2 cellular contexts compared by ENCODE assay signal in the genomic region with DNA sequence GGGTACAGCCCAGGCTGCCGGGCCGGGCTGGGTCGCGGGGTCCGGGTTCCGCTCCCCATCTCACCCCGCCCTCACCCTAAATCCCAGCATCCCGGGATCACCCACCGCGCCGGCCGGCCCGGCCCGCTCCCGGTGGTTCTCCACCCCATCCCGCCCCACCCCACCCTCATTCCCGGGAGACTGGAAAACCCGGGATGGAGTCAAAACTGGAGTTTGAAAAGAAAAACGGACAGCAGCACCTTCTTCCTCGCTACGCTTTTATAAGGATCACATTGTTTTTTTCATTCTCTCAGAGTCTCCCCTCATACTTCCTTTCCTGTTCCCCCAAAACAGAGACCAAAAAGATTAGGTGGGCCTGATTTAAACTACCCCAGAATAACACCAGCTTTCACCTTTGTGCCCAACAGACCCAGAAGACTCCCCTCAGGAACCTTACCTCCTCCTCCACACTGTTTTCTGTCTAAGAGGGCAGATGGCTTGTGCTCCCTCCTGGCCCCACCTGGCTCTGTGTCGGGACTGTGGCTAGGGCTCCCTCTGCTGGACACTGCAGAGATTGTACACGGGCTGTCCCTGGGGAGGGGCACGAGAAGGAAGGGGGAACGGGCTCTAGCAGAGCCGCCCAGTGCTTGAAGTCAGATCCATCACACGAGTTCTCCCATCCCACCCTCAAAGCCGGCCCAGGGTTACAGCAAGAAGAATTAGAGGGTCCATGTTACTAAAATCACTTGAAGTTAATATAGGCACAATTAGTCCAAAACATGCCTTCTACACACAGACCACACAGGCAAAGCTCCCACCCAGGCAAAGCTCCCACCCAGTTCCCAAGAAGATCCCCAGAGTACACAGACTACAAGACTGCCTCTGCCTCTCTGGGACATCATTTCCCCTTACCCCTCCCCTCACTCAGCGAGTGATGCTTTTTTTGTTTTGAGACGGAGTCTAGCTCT.
A peak's percentile ranks its signal among the peaks of the same experiment; 100 is the strongest.
TF ChIP-seq lines count a peak whose summit lies in the region.

No MANE protein-coding gene starts in this region.

TF ChIP-seq in GM23338, 12 proteins besides CTCF, POLR2A, EP300 and RAD21:
- TF ChIP-seq POLR2AphosphoS5 (IDR thresholded peaks at IDR 0.05; ENCODE audit: low read depth) = peak; percentile 60
- TF ChIP-seq EZH2phosphoT487 (IDR thresholded peaks at IDR 0.05; ENCODE audit: unreplicated experiment) = no peak
TF ChIP-seq in GM23338: peak in this region for 1.

TF ChIP-seq in neural cell, 6 proteins besides CTCF, POLR2A, EP300 and RAD21:
- TF ChIP-seq POLR2AphosphoS5 (IDR thresholded peaks at IDR 0.05) (peak; percentile 27), TAF1 (IDR thresholded peaks at IDR 0.05; ENCODE audit: low read depth) (no peak), MXI1 (conservative IDR thresholded peaks at IDR 0.05; ENCODE audit: poor library complexity, severe bottlenecking) (no peak), SMC3 (conservative IDR thresholded peaks at IDR 0.05; ENCODE audit: poor library complexity) (peak; percentile 62), EZH2 (IDR thresholded peaks at IDR 0.05; ENCODE audit: borderline replicate concordance, insufficient read depth, low read length, poor library complexity, severe bottlenecking) (peak; percentile 12)
- TF ChIP-seq, protein P1, sequence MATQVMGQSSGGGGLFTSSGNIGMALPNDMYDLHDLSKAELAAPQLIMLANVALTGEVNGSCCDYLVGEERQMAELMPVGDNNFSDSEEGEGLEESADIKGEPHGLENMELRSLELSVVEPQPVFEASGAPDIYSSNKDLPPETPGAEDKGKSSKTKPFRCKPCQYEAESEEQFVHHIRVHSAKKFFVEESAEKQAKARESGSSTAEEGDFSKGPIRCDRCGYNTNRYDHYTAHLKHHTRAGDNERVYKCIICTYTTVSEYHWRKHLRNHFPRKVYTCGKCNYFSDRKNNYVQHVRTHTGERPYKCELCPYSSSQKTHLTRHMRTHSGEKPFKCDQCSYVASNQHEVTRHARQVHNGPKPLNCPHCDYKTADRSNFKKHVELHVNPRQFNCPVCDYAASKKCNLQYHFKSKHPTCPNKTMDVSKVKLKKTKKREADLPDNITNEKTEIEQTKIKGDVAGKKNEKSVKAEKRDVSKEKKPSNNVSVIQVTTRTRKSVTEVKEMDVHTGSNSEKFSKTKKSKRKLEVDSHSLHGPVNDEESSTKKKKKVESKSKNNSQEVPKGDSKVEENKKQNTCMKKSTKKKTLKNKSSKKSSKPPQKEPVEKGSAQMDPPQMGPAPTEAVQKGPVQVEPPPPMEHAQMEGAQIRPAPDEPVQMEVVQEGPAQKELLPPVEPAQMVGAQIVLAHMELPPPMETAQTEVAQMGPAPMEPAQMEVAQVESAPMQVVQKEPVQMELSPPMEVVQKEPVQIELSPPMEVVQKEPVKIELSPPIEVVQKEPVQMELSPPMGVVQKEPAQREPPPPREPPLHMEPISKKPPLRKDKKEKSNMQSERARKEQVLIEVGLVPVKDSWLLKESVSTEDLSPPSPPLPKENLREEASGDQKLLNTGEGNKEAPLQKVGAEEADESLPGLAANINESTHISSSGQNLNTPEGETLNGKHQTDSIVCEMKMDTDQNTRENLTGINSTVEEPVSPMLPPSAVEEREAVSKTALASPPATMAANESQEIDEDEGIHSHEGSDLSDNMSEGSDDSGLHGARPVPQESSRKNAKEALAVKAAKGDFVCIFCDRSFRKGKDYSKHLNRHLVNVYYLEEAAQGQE (IDR thresholded peaks at IDR 0.05; ENCODE audit: borderline replicate concordance) = no peak
TF ChIP-seq in neural cell: peak in this region for 3.
